9 cellular contexts compared by ENCODE assay signal in the genomic region with DNA sequence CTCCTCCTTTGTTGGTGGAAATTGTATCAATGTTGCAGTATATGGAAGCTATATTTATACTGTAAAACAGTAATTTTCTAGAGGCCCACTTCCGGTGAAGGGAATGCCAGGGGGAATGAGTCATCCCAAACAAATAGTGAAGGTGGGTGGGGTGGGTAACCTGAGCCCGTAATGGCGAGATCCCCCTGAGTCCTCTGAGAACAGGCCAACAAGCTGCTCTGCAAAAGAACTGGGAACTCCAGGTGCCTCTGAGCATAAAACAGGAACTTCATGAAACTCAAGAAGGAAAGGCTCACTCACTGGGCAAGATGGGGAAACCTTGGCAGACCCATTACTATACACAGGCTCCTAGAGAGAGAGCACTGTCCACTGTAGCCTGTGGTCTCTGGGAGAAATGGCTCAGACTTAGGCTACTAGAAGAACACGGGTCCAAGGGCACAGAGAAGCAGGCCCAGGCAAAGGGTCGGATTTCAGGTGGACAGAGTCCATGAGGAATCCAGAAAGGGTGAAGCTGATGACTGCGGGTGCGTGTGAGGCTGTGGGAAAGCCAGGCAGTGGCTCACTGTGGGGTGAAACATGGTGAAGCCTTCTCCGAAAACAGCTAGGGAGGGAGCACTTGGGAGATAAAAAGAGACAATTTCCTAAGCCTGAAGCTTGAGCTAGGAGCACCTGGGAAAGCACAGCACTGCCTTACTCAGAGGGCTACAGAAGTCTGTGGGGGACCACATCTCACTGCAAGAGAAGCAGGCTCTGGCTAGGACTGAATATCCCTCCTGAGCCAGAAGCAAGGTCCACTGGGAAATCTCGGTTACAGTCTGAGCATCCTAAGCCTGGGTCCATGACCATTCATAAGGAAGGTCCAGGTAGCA. TPM values are rescaled to one million over a fixed set of nuclear protein-coding genes. Genes with fewer than 3 reads are reported as not detected.
A peak's percentile ranks its signal among the peaks of the same experiment; 100 is the strongest.
DNase-seq lines count a peak whose midpoint lies in the region; ATAC-seq and TF ChIP-seq lines count a peak whose summit lies in the region.
"Had no signal": no experiment of that assay in that cellular context is flagged by ENCODE, and none has a peak within 500 bp of the region (broad histone marks: within the 10 kb centered on the region; RNA-seq: fewer than 3 reads in every experiment).

No MANE protein-coding gene starts in this region.

- peak; percentile 30 for DNase-seq in HK-2 (ENCODE audit: unreplicated experiment)
- DNase-seq in NCI-H69 (lab: John Stamatoyannopoulos, UW): peak; percentile 75
- peak; percentile 63 for DNase-seq in epithelial cell of esophagus (ENCODE audit: low read depth)
- no peak for DNase-seq in smooth muscle cell (lab: John Stamatoyannopoulos, UW; ENCODE audit: unreplicated experiment)
- no peak for DNase-seq in activated CD4-positive, alpha-beta T cell treated with anti-CD3 and anti-CD28 coated beads, Interleukin-2, amount 10 ng/mL, durations not matched to agents 7 days and 5 days
- DNase-seq in NCI-H345 (lab: John Stamatoyannopoulos, UW): no peak
- DNase-seq: upper lobe of right lung had no signal

- peaks cover 7% of the 10 kb centered on the region for H3K79me2 ChIP-seq in smooth muscle cell (ENCODE audit: low read depth)

- peaks cover 8% of the 10 kb centered on the region for H3K4me1 ChIP-seq in smooth muscle cell (ENCODE audit: low read depth)
- H3K4me1 ChIP-seq: upper lobe of right lung had no signal

- 66% methylated on average over 9 of the region's 9 CpGs for WGBS in smooth muscle cell (ENCODE audit: low lambda C conversion rate)

- peak overlapping the region; percentile 23 for H3K9ac ChIP-seq in smooth muscle cell (ENCODE audit: low read depth)

- CTCF ChIA-PET in activated CD4-positive, alpha-beta T cell treated with anti-CD3 and anti-CD28 coated beads, Interleukin-2, amount 10 ng/mL, durations not matched to agents 7 days and 5 days (lab: Charles Lee): no interaction called here

- no peaks in the 10 kb centered on the region for H3K27me3 Mint-ChIP-seq in activated CD4-positive, alpha-beta T cell treated with anti-CD3 and anti-CD28 coated beads, Interleukin-2, amount 10 ng/mL, durations not matched to agents 7 days and 5 days

- TF ChIP-seq CTCF in epithelial cell of esophagus (IDR thresholded peaks at IDR 0.05; ENCODE audit: insufficient read depth, low read depth, low read length, missing control alignments): no peak
- no peak for TF ChIP-seq CTCF in smooth muscle cell (IDR thresholded peaks at IDR 0.05; ENCODE audit: borderline replicate concordance, insufficient read depth, poor library complexity, severe bottlenecking)

- H3K4me3 ChIP-seq in epithelial cell of esophagus (ENCODE audit: low read length) (no peak overlapping the region), smooth muscle cell (no peak overlapping the region)
- H3K4me3 ChIP-seq: upper lobe of right lung had no signal

- H3K4me3 Mint-ChIP-seq in activated CD4-positive, alpha-beta T cell treated with anti-CD3 and anti-CD28 coated beads, Interleukin-2, amount 10 ng/mL, durations not matched to agents 7 days and 5 days: no peak overlapping the region
- H3K4me3 Mint-ChIP-seq: activated naive CD4-positive, alpha-beta T cell treated with anti-CD3 and anti-CD28 coated beads, Interleukin-2, amount 50 U/mL, for 24 hours had no signal

- H2AFZ ChIP-seq in smooth muscle cell (ENCODE audit: low read depth): no peak overlapping the region

- peak overlapping the region; percentile 64 for H3K4me2 ChIP-seq in smooth muscle cell

- H3K9me3 Mint-ChIP-seq in activated CD4-positive, alpha-beta T cell treated with anti-CD3 and anti-CD28 coated beads, Interleukin-2, amount 10 ng/mL, durations not matched to agents 7 days and 5 days: no peaks in the 10 kb centered on the region
- H3K9me3 Mint-ChIP-seq: activated naive CD4-positive, alpha-beta T cell treated with anti-CD3 and anti-CD28 coated beads, Interleukin-2, amount 50 U/mL, for 24 hours had no signal

- H3K4me1 Mint-ChIP-seq in activated CD4-positive, alpha-beta T cell treated with anti-CD3 and anti-CD28 coated beads, Interleukin-2, amount 10 ng/mL, durations not matched to agents 7 days and 5 days: no peaks in the 10 kb centered on the region
- H3K4me1 Mint-ChIP-seq: activated naive CD4-positive, alpha-beta T cell treated with anti-CD3 and anti-CD28 coated beads, Interleukin-2, amount 50 U/mL, for 24 hours had no signal

- peaks cover 3% of the 10 kb centered on the region for H3F3A ChIP-seq in smooth muscle cell (ENCODE audit: low read depth)

- no peaks in the 10 kb centered on the region for H3K36me3 ChIP-seq in smooth muscle cell (ENCODE audit: low read depth)
- H3K36me3 ChIP-seq: upper lobe of right lung had no signal

- H3K27ac ChIP-seq in smooth muscle cell (ENCODE audit: low read depth): peak overlapping the region; percentile 54
- H3K27ac ChIP-seq: upper lobe of right lung had no signal

- no peaks in the 10 kb centered on the region for H3K27me3 ChIP-seq in smooth muscle cell (ENCODE audit: low read depth)
- H3K27me3 ChIP-seq: upper lobe of right lung had no signal

- peaks cover 7% of the 10 kb centered on the region for H4K20me1 ChIP-seq in smooth muscle cell (ENCODE audit: low read depth)

- H3K36me3 Mint-ChIP-seq in activated CD4-positive, alpha-beta T cell treated with anti-CD3 and anti-CD28 coated beads, Interleukin-2, amount 10 ng/mL, durations not matched to agents 7 days and 5 days (ENCODE audit: low read depth): no peaks in the 10 kb centered on the region
- H3K36me3 Mint-ChIP-seq: activated naive CD4-positive, alpha-beta T cell treated with anti-CD3 and anti-CD28 coated beads, Interleukin-2, amount 50 U/mL, for 24 hours had no signal

- no peak overlapping the region for H3K27ac Mint-ChIP-seq in activated CD4-positive, alpha-beta T cell treated with anti-CD3 and anti-CD28 coated beads, Interleukin-2, amount 10 ng/mL, durations not matched to agents 7 days and 5 days
- H3K27ac Mint-ChIP-seq: activated naive CD4-positive, alpha-beta T cell treated with anti-CD3 and anti-CD28 coated beads, Interleukin-2, amount 50 U/mL, for 24 hours had no signal

- no peaks in the 10 kb centered on the region for H3K9me3 ChIP-seq in smooth muscle cell (replicated peaks; ENCODE audit: low read depth)
- H3K9me3 ChIP-seq: upper lobe of right lung had no signal

- no peak for ATAC-seq in HG02973 (IDR thresholded peaks at IDR 0.05; ENCODE audit: unreplicated experiment)
- ATAC-seq: upper lobe of right lung had no signal

- POLR2A ChIA-PET in activated CD4-positive, alpha-beta T cell treated with anti-CD3 and anti-CD28 coated beads, Interleukin-2, amount 10 ng/mL, durations not matched to agents 7 days and 5 days (lab: Charles Lee): no interaction called here

RNA-seq across cellular contexts. Expression of gene LARP6, which starts 19.8 kb away (rescaled TPM):
- total RNA-seq in smooth muscle cell: 31.3 and 55.1 TPM in 2 replicates
- 69.5 and 76.0 TPM in 2 replicates for polyA plus RNA-seq in smooth muscle cell
- not detected for total RNA-seq in activated CD4-positive, alpha-beta T cell treated with anti-CD3 and anti-CD28 coated beads, Interleukin-2, amount 10 ng/mL, durations not matched to agents 7 days and 5 days

RNA-seq across cellular contexts. Expression of gene THAP10, which starts 58.1 kb away (rescaled TPM):
- 2.0 and 4.0 TPM in 2 replicates for total RNA-seq in smooth muscle cell
- 0.31 and 2.1 TPM in 2 replicates for polyA plus RNA-seq in smooth muscle cell
- total RNA-seq in activated CD4-positive, alpha-beta T cell treated with anti-CD3 and anti-CD28 coated beads, Interleukin-2, amount 10 ng/mL, durations not matched to agents 7 days and 5 days: not detected

RNA-seq across cellular contexts. Expression of gene LRRC49, which starts 58.5 kb away (rescaled TPM):
- 5.2 and 8.3 TPM in 2 replicates for total RNA-seq in smooth muscle cell
- polyA plus RNA-seq in smooth muscle cell: 3.1 and 5.0 TPM in 2 replicates
- not detected for total RNA-seq in activated CD4-positive, alpha-beta T cell treated with anti-CD3 and anti-CD28 coated beads, Interleukin-2, amount 10 ng/mL, durations not matched to agents 7 days and 5 days

Comparison
In these comparisons a context has a peak if more than half of its experiments do, and no peak if none do; other contexts are left out.
1. DNase-seq: peak in HK-2 (single experiment), NCI-H69 (single experiment) and epithelial cell of esophagus (single experiment); none in smooth muscle cell (single experiment), activated CD4-positive, alpha-beta T cell treated with anti-CD3 and anti-CD28 coated beads, Interleukin-2, amount 10 ng/mL, durations not matched to agents 7 days and 5 days (single experiment) and NCI-H345 (single experiment).
2. RNA of gene LARP6, which starts 19.8 kb away (total RNA-seq): 31.3 to 55.1 TPM in smooth muscle cell; not detected in activated CD4-positive, alpha-beta T cell treated with anti-CD3 and anti-CD28 coated beads, Interleukin-2, amount 10 ng/mL, durations not matched to agents 7 days and 5 days; every median in the first group is over 10 times any median in the second.